In genomic region chr5:148934895-148935400, GRCh38 we compare ENCODE assay signal across 13 cellular contexts.
DNase-seq lines count a peak whose midpoint lies in the region; ATAC-seq and TF ChIP-seq lines count a peak whose summit lies in the region.
"Had no signal": no experiment of that assay in that cellular context is flagged by ENCODE, and none has a peak within 500 bp of the region (broad histone marks: within the 10 kb centered on the region; RNA-seq: fewer than 3 reads in every experiment).

No MANE protein-coding gene starts in this region.

- intact Hi-C loops in body of pancreas (cut with DNase I), result no loop called here
- intact Hi-C loops in left cardiac atrium (cut with DNase I), result loop anchor here in 1 of 2 donors (2.0 kb wide), 1 partner anchor 22 kb away; no protein-coding TSS in a partner anchor

- no peak overlapping the region for H3K4me3 ChIP-seq in body of pancreas
- H3K4me3 ChIP-seq in fibroblast of the aortic adventitia (ENCODE audit: low read depth, low read length), result no peak overlapping the region
- no peak overlapping the region for H3K4me3 ChIP-seq in BE2C (ENCODE audit: low read depth, low read length)
- H3K4me3 ChIP-seq: A549, GM12878 had no signal

- peak; percentile 63 for ATAC-seq in body of pancreas
- no peak for ATAC-seq in left cardiac atrium
- no peak for ATAC-seq in activated CD8-positive, alpha-beta T cell treated with anti-CD3 and anti-CD28 coated beads, Interleukin-2, amount 10 ng/mL, durations not matched to agents 7 days and 5 days
- ATAC-seq: A549; CD8-positive, alpha-beta T cell; GM12878 had no signal

- peaks cover 13% of the 10 kb centered on the region for H3K36me3 Mint-ChIP-seq in HFFc6 (ENCODE audit: low read depth)
- H3K36me3 Mint-ChIP-seq in activated CD8-positive, alpha-beta T cell treated with anti-CD3 and anti-CD28 coated beads, Interleukin-2, amount 10 ng/mL, durations not matched to agents 7 days and 5 days (ENCODE audit: low read depth), result no peaks in the 10 kb centered on the region
- H3K36me3 Mint-ChIP-seq: CD14-positive monocyte; CD8-positive, alpha-beta T cell had no signal

- H3K9me3 Mint-ChIP-seq in HFFc6, result no peaks in the 10 kb centered on the region
- no peaks in the 10 kb centered on the region for H3K9me3 Mint-ChIP-seq in activated CD8-positive, alpha-beta T cell treated with anti-CD3 and anti-CD28 coated beads, Interleukin-2, amount 10 ng/mL, durations not matched to agents 7 days and 5 days (ENCODE audit: insufficient read depth)
- H3K9me3 Mint-ChIP-seq: CD8-positive, alpha-beta T cell had no signal

- H3K4me3 Mint-ChIP-seq in HFFc6, result no peak overlapping the region
- H3K4me3 Mint-ChIP-seq in activated CD8-positive, alpha-beta T cell treated with anti-CD3 and anti-CD28 coated beads, Interleukin-2, amount 10 ng/mL, durations not matched to agents 7 days and 5 days, result no peak overlapping the region
- H3K4me3 Mint-ChIP-seq: CD14-positive monocyte; CD8-positive, alpha-beta T cell had no signal

- 42 to 51% methylated on average over 2 of the region's 2 CpGs for WGBS in body of pancreas, 2 donors

- TF ChIP-seq POLR2A in body of pancreas (IDR thresholded peaks at IDR 0.05), result no peak

- no peaks in the 10 kb centered on the region for H3K9me3 ChIP-seq in body of pancreas
- H3K9me3 ChIP-seq in BE2C, result 0 out of 2 replicates have a peak, but pooled peaks cover 3% of the 10 kb centered on the region
- H3K9me3 ChIP-seq: A549 had no signal

- CTCF ChIA-PET in activated CD8-positive, alpha-beta T cell treated with anti-CD3 and anti-CD28 coated beads, Interleukin-2, amount 10 ng/mL, durations not matched to agents 7 days and 5 days (lab: Charles Lee), result no interaction called here

- no peaks in the 10 kb centered on the region; the same call in 1 of the 2 replicates for H3K27me3 Mint-ChIP-seq in HFFc6 (ENCODE audit: insufficient read depth)
- peaks cover 12% of the 10 kb centered on the region for H3K27me3 Mint-ChIP-seq in activated CD8-positive, alpha-beta T cell treated with anti-CD3 and anti-CD28 coated beads, Interleukin-2, amount 10 ng/mL, durations not matched to agents 7 days and 5 days (ENCODE audit: low read depth)

- H3K27ac Mint-ChIP-seq in HFFc6, result peak overlapping the region; percentile 17
- no peak overlapping the region for H3K27ac Mint-ChIP-seq in activated CD8-positive, alpha-beta T cell treated with anti-CD3 and anti-CD28 coated beads, Interleukin-2, amount 10 ng/mL, durations not matched to agents 7 days and 5 days
- H3K27ac Mint-ChIP-seq: CD8-positive, alpha-beta T cell had no signal

- DNase-seq in HFFc6 (no peak), body of pancreas (peak in 1 of 4 donors; percentile 38), fibroblast of the aortic adventitia (ENCODE audit: low read depth) (peak; percentile 17), BE2C (no peak), left cardiac atrium (no peak)
- no peak for DNase-seq in activated CD8-positive, alpha-beta T cell treated with anti-CD3 and anti-CD28 coated beads, Interleukin-2, amount 10 ng/mL, durations not matched to agents 7 days and 5 days
- DNase-seq: CD8-positive, alpha-beta T cell; COR-L47; DMS153; H7 had no signal

- POLR2A ChIA-PET in activated CD8-positive, alpha-beta T cell treated with anti-CD3 and anti-CD28 coated beads, Interleukin-2, amount 10 ng/mL, durations not matched to agents 7 days and 5 days (lab: Charles Lee), result no interaction called here

- H3K36me3 ChIP-seq in body of pancreas (replicated peaks in 1 of 2; ENCODE audit: insufficient read depth in 1 of 2, low read depth in 2 of 2), result no peaks in the 10 kb centered on the region
- no peaks in the 10 kb centered on the region for H3K36me3 ChIP-seq in BE2C

- H3K27me3 ChIP-seq in body of pancreas (no peaks in the 10 kb centered on the region), BE2C (no peaks in the 10 kb centered on the region; the same call in 1 of the 2 replicates)

- TF ChIP-seq CTCF in HFFc6 (IDR thresholded peaks at IDR 0.05), result no peak
- TF ChIP-seq CTCF in body of pancreas (IDR thresholded peaks at IDR 0.05), result no peak
- no peak for TF ChIP-seq CTCF in fibroblast of the aortic adventitia (IDR thresholded peaks at IDR 0.05; ENCODE audit: insufficient read depth, low read length)
- TF ChIP-seq CTCF in BE2C (IDR thresholded peaks at IDR 0.05; ENCODE audit: low read depth, low read length), result no peak

- H3K4me1 ChIP-seq in body of pancreas (peaks cover 47% of the 10 kb centered on the region), BE2C (no peaks in the 10 kb centered on the region; the same call in 1 of the 2 replicates)
- H3K4me1 ChIP-seq: A549 had no signal

- peaks cover 63% of the 10 kb centered on the region for H3K4me1 Mint-ChIP-seq in HFFc6 (ENCODE audit: low read depth)
- H3K4me1 Mint-ChIP-seq in activated CD8-positive, alpha-beta T cell treated with anti-CD3 and anti-CD28 coated beads, Interleukin-2, amount 10 ng/mL, durations not matched to agents 7 days and 5 days (ENCODE audit: low read depth), result no peaks in the 10 kb centered on the region

- peak overlapping the region in 2 of 4 donors; percentile 9 to 27 for H3K27ac ChIP-seq in body of pancreas
- H3K27ac ChIP-seq: A549 had no signal
